ENCODE assay signal across 1 cellular context in genomic region chr2:144404621-144405312, GRCh38.
TF ChIP-seq lines count a peak whose summit lies in the region.

No MANE protein-coding gene starts in this region.

TF ChIP-seq in HepG2, 621 proteins besides CTCF, POLR2A, EP300 and RAD21 (continued from another document):
- no peak for TF ChIP-seq ZNF430 (CRISPR knock-in tag; IDR thresholded peaks at IDR 0.05)
- no peak for TF ChIP-seq MZF1 (CRISPR knock-in tag; IDR thresholded peaks at IDR 0.05; ENCODE audit: borderline replicate concordance)
